In the genomic region with DNA sequence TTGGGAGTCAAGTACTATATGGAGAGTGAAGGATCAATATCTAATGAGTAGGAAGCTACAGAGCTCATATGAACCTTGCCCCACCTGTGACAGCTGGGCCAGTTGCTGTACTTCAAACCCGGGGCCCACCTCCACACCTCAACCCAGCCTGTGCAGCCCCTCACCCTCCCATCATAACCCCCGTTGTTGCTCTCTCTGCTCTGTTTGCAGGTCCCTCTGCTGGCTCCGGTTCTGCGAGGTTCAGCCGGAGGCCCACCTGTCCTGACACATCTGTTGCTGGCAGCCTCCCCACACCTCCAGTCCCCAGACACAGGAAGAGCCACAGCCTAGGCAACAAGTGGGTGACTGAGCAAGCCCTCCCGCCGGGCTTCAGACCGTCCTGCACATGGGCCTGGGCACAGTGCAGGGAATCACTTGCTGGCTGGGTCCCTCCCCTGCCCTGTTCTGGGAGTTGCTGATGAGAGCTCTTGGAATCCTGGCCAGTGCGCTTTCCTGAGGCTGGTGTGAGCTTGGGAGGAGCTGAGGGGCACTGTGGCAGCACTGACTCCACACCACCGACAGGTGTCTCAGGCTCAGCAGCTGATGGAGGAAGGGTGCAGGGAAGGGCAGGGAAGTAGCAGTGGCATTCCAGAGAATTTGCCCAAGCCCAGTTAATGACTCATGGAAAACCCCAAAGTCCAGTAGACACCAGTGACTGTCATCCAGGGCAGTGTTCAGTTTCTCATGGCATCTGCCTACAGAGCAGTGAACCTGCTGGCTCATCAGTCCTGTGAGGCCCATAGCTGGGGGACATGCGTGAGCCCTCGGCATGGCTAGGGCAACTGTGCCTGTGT, we compare ENCODE assay signal across 1 cellular context.
TF ChIP-seq lines count a peak whose summit lies in the region.

No MANE protein-coding gene starts in this region.

TF ChIP-seq in HepG2, 621 proteins besides CTCF, POLR2A, EP300 and RAD21 (continued from another document):
- TF ChIP-seq ZNF30 (CRISPR knock-in tag; IDR thresholded peaks at IDR 0.05) (no peak), HOXA3 (CRISPR knock-in tag; IDR thresholded peaks at IDR 0.05) (peak; percentile 41; the same call in 1 of the 2 replicates), SAP130 (CRISPR knock-in tag; IDR thresholded peaks at IDR 0.05; ENCODE audit: low read depth) (peak; percentile 54), MXI1 (IDR thresholded peaks at IDR 0.05; ENCODE audit: borderline replicate concordance, low read depth, low read length) (peak; percentile 34; the same call in 1 of the 3 replicates), ATF7 (IDR thresholded peaks at IDR 0.05) (0 out of 2 replicates have a peak, but pooled peaks have one; percentile 4), ATF7 (CRISPR knock-in tag; IDR thresholded peaks at IDR 0.05) (no peak), ZNF263 (CRISPR knock-in tag; IDR thresholded peaks at IDR 0.05) (peak; percentile 48; the same call in 1 of the 2 replicates), FOSL2 (CRISPR knock-in tag; IDR thresholded peaks at IDR 0.05) (peak; percentile 82), ZSCAN9 (CRISPR knock-in tag; IDR thresholded peaks at IDR 0.05; ENCODE audit: borderline replicate concordance) (no peak), TFAP4 (IDR thresholded peaks at IDR 0.05; ENCODE audit: borderline replicate concordance, low read depth) (peak; percentile 79; the same call in 1 of the 2 replicates), YY1 (IDR thresholded peaks at IDR 0.05; ENCODE audit: insufficient read depth, insufficient replicate concordance, low read depth, low read length) (peak; percentile 11), PAWR (CRISPR knock-in tag; IDR thresholded peaks at IDR 0.05; ENCODE audit: borderline replicate concordance) (no peak), SMAD1 (CRISPR knock-in tag; IDR thresholded peaks at IDR 0.05; ENCODE audit: borderline replicate concordance, low read depth) (0 out of 2 replicates have a peak, but pooled peaks have one; percentile 68), ZNF644 (CRISPR knock-in tag; IDR thresholded peaks at IDR 0.05; ENCODE audit: low read depth) (peak; percentile 61; the same call in 1 of the 2 replicates), ZNF572 (CRISPR knock-in tag; IDR thresholded peaks at IDR 0.05) (0 out of 2 replicates have a peak, but pooled peaks have one; percentile 28), ZNF724P (CRISPR knock-in tag; IDR thresholded peaks at IDR 0.05; ENCODE audit: borderline replicate concordance) (no peak), HMG20A (CRISPR knock-in tag; IDR thresholded peaks at IDR 0.05; ENCODE audit: borderline replicate concordance) (no peak), RFX5 (IDR thresholded peaks at IDR 0.05; ENCODE audit: low read depth, low read length) (peak; percentile 63; the same call in 1 of the 2 replicates), SRF (IDR thresholded peaks at IDR 0.05; ENCODE audit: low read depth, low read length) (no peak)
- TF ChIP-seq, protein P1, sequence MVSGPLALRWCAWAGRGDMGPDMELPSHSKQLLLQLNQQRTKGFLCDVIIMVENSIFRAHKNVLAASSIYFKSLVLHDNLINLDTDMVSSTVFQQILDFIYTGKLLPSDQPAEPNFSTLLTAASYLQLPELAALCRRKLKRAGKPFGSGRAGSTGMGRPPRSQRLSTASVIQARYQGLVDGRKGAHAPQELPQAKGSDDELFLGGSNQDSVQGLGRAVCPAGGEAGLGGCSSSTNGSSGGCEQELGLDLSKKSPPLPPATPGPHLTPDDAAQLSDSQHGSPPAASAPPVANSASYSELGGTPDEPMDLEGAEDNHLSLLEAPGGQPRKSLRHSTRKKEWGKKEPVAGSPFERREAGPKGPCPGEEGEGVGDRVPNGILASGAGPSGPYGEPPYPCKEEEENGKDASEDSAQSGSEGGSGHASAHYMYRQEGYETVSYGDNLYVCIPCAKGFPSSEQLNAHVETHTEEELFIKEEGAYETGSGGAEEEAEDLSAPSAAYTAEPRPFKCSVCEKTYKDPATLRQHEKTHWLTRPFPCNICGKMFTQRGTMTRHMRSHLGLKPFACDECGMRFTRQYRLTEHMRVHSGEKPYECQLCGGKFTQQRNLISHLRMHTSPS (CRISPR knock-in tag; IDR thresholded peaks at IDR 0.05; ENCODE audit: low read depth): peak; percentile 83; the same call in 1 of the 2 replicates
TF ChIP-seq in HepG2: peak in this region for 35.
